14 cellular contexts compared by ENCODE assay signal in the genomic region with DNA sequence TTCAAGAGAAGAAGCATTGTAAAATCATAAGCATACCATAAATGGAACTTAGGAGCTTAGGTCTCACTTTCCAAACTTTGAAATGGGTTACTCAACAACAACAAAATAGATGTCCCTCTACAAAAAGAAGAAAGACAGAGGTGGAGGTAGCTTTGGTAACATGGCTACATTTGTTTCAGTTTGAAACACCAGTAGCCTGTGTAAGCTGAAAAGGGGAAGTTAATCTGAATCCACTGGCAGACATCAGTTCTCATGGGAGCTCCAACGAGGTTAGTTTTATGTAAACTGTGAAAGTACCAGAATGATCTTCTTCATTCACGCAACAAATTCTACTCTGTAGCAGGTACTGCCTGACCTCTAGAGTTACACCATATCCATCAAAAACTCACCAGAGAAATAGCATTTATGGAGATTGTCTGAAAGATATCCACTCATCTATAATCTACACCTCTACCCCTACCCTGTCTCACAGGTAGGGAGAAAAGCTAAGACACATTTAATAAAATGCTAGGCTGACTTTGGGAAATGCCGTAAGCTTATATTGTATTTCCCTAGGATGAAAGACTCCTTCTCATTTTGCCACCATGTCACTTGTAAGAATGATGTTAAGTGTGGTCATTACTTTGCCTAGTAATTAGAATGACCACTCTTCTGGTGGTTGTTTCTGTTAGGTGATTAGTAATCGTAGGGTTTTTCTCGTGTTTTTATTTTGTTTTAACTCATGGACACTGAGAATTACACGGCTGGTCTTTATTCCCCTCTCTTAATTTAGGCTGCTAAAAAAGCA.
DNase-seq lines count a peak whose midpoint lies in the region; ATAC-seq and TF ChIP-seq lines count a peak whose summit lies in the region.
"Had no signal": no experiment of that assay in that cellular context is flagged by ENCODE, and none has a peak within 500 bp of the region (broad histone marks: within the 10 kb centered on the region; RNA-seq: fewer than 3 reads in every experiment).

No MANE protein-coding gene starts in this region.

- peaks cover 5% of the 10 kb centered on the region for H3K27me3 ChIP-seq in endodermal cell (ENCODE audit: control insufficient read depth, insufficient read depth, low read length, poor library complexity, severe bottlenecking)
- H3K27me3 ChIP-seq: BLaER1 had no signal

- intact Hi-C loops in posterior vena cava (cut with DNase I), result no loop called here

- no peaks in the 10 kb centered on the region for H3K9me3 ChIP-seq in endodermal cell (ENCODE audit: control insufficient read depth, low read length)
- H3K9me3 ChIP-seq: BLaER1 had no signal

- H3K4me1 ChIP-seq in endodermal cell (ENCODE audit: control insufficient read depth, insufficient read depth, low read length), result peaks cover 3% of the 10 kb centered on the region
- H3K4me1 ChIP-seq: BLaER1 had no signal

- WGBS in endodermal cell (ENCODE audit: insufficient coverage in 1 of 2, insufficient read length in 1 of 2), 2 experiments, result 86 to 94% methylated on average over 1 to 6 of the region's 6 CpGs

- TF ChIP-seq CTCF in endodermal cell (conservative IDR thresholded peaks at IDR 0.05), result no peak

- H3K9ac ChIP-seq in endodermal cell (ENCODE audit: extremely low read depth, low read length, poor library complexity, severe bottlenecking), result no peak overlapping the region
- H3K9ac ChIP-seq: BLaER1 had no signal

- no peak for TF ChIP-seq POLR2A in GM18505 (IDR thresholded peaks at IDR 0.05; ENCODE audit: borderline replicate concordance, extremely low read depth, insufficient read depth, insufficient read length)

- no peak overlapping the region for H3K4me3 Mint-ChIP-seq in endodermal cell

- no peaks in the 10 kb centered on the region for H3K36me3 Mint-ChIP-seq in endodermal cell (ENCODE audit: low read depth)

- DNase-seq in NCI-H510A treated with DMSO at 0.1 percent for 48 hours (lab: John Stamatoyannopoulos, UW) (no peak), COLO829 (ENCODE audit: low spot score) (no peak), posterior vena cava (ENCODE audit: low spot score) (no peak), endodermal cell (no peak)
- DNase-seq: foreskin melanocyte; left colon; NCI-H2081; stimulated activated CD4-positive, alpha-beta T cell treated with anti-CD3 and anti-CD28 coated beads, Interleukin-2, amount 100 ng/mL, for 24 hours; substantia nigra had no signal

- H3K27ac Mint-ChIP-seq in endodermal cell, result no peak overlapping the region

- H3K9me3 Mint-ChIP-seq in endodermal cell, result no peaks in the 10 kb centered on the region

- H3K4me1 Mint-ChIP-seq in endodermal cell, result peaks cover 2% of the 10 kb centered on the region

- no peaks in the 10 kb centered on the region for H3K27me3 Mint-ChIP-seq in endodermal cell (ENCODE audit: insufficient read depth)

- H3K36me3 ChIP-seq in endodermal cell (ENCODE audit: control insufficient read depth, insufficient read depth, low read length), result no peaks in the 10 kb centered on the region
- H3K36me3 ChIP-seq: BLaER1 had no signal

- peak; percentile 94 for ATAC-seq in GM18505 (IDR thresholded peaks at IDR 0.05; ENCODE audit: unreplicated experiment)
- peak; percentile 86 for ATAC-seq in GM19463 (IDR thresholded peaks at IDR 0.05; ENCODE audit: unreplicated experiment)
- peak; percentile 94 for ATAC-seq in HG02885 (IDR thresholded peaks at IDR 0.05; ENCODE audit: poor library complexity, unreplicated experiment)
- ATAC-seq in HG03575 (IDR thresholded peaks at IDR 0.05; ENCODE audit: extremely low read depth, insufficient number of reproducible peaks, low FRiP score, unreplicated experiment), result peak; percentile 87
- ATAC-seq: left colon had no signal

- no peak overlapping the region for H3K4me3 ChIP-seq in endodermal cell (ENCODE audit: low read length)
- H3K4me3 ChIP-seq: BLaER1 had no signal

- no peak overlapping the region for H3K27ac ChIP-seq in endodermal cell (ENCODE audit: low read depth, low read length)
- H3K27ac ChIP-seq: BLaER1 had no signal
